17 cellular contexts compared by ENCODE assay signal in genomic region chr5:34698754-34699153, GRCh38. TPM values are rescaled to one million over a fixed set of nuclear protein-coding genes. Genes with fewer than 3 reads are reported as not detected.
DNase-seq lines count a peak whose midpoint lies in the region; ATAC-seq and TF ChIP-seq lines count a peak whose summit lies in the region.
"Had no signal": no experiment of that assay in that cellular context is flagged by ENCODE, and none has a peak within 500 bp of the region (broad histone marks: within the 10 kb centered on the region; RNA-seq: fewer than 3 reads in every experiment).

No MANE protein-coding gene starts in this region.

- H3K4me1 Mint-ChIP-seq in MCF 10A (ENCODE audit: insufficient read depth, unreplicated experiment): peaks cover 22% of the 10 kb centered on the region

- H3K79me2 ChIP-seq in mammary epithelial cell (ENCODE audit: insufficient read depth, low read length) (peaks cover 63% of the 10 kb centered on the region), trophoblast cell (ENCODE audit: control insufficient read depth, insufficient read depth, low read length, poor library complexity) (peaks cover 6% of the 10 kb centered on the region), SK-N-SH (ENCODE audit: insufficient read depth) (peaks cover 98% of the 10 kb centered on the region)

- in situ Hi-C loops in mammary epithelial cell (cut with MboI; ENCODE audit: low sequenced_read_pairs in 2 of 2): no loop called here

- dilution Hi-C loops in mammary epithelial cell (cut with HindIII; ENCODE audit: low sequenced_read_pairs): no loop called here

- no peak overlapping the region for H3K27ac ChIP-seq in mammary epithelial cell (ENCODE audit: insufficient read depth, low read depth, low read length)
- H3K27ac ChIP-seq in iPS-20b (ENCODE audit: low read length): peak overlapping the region; percentile 8
- no peak overlapping the region for H3K27ac ChIP-seq in trophoblast cell (ENCODE audit: low read depth, low read length)
- no peak overlapping the region for H3K27ac ChIP-seq in SK-N-SH (ENCODE audit: low read depth in 2 of 2, low read length in 1 of 2)
- H3K27ac ChIP-seq: BLaER1 had no signal

- H3K27me3 Mint-ChIP-seq in MCF 10A (ENCODE audit: insufficient read depth, unreplicated experiment): no peaks in the 10 kb centered on the region

- peak overlapping the region; percentile 41 for H3K4ac ChIP-seq in trophoblast cell (ENCODE audit: low read depth, low read length)

- no peak overlapping the region for H3K9ac ChIP-seq in mammary epithelial cell (ENCODE audit: insufficient read depth, low read length)
- no peak overlapping the region for H3K9ac ChIP-seq in iPS-20b (ENCODE audit: low read depth, low read length)
- H3K9ac ChIP-seq in trophoblast cell (ENCODE audit: low read length): no peak overlapping the region
- H3K9ac ChIP-seq in SK-N-SH: no peak overlapping the region
- H3K9ac ChIP-seq: BLaER1 had no signal

- H2AK5ac ChIP-seq in trophoblast cell (ENCODE audit: low read length): peak overlapping the region; percentile 84

- H3K4me1 ChIP-seq in mammary epithelial cell (ENCODE audit: insufficient read depth, low read length) (no peaks in the 10 kb centered on the region), iPS-20b (ENCODE audit: insufficient read depth, low read length) (peaks cover 42% of the 10 kb centered on the region), trophoblast cell (ENCODE audit: control insufficient read depth in 1 of 2, insufficient read depth in 2 of 2, low read length in 2 of 2) (peaks cover 10 to 23% of the 10 kb centered on the region in 2 experiments), SK-N-SH (ENCODE audit: control insufficient read depth in 1 of 2, insufficient read depth in 2 of 2, low read depth in 1 of 2, low read length in 1 of 2) (peaks cover 0 to 28% of the 10 kb centered on the region in 2 experiments; a peak in 2 of 4 replicates)

- 98% methylated on average over 5 of the region's 6 CpGs for WGBS in mammary epithelial cell (ENCODE audit: low coverage, missing lambda C conversion rate)
- no CpG with 5 or more reads among the region's 6 CpGs for WGBS in trophoblast cell (ENCODE audit: extremely low coverage, insufficient coverage, insufficient read length)
- WGBS in SK-N-SH (ENCODE audit: low lambda C conversion rate): 87% methylated on average over 6 of the region's 6 CpGs

- H3K27me3 ChIP-seq in mammary epithelial cell (ENCODE audit: insufficient read depth, low read length): no peaks in the 10 kb centered on the region
- no peaks in the 10 kb centered on the region for H3K27me3 ChIP-seq in iPS-20b (ENCODE audit: insufficient read depth, low read length)
- H3K27me3 ChIP-seq in trophoblast cell (ENCODE audit: insufficient read depth, low read length): no peaks in the 10 kb centered on the region
- H3K27me3 ChIP-seq in SK-N-SH (ENCODE audit: insufficient read depth): no peaks in the 10 kb centered on the region
- H3K27me3 ChIP-seq: BLaER1 had no signal

- peak overlapping the region; percentile 73 for H2BK12ac ChIP-seq in trophoblast cell (ENCODE audit: low read length)

- DNase-seq in MCF 10A (ENCODE audit: unreplicated experiment) (no peak), mammary epithelial cell (no peak), trophoblast cell (no peak), GM19238 (ENCODE audit: insufficient read length, low spot score) (no peak), SK-N-SH (no peak)
- DNase-seq in stimulated activated CD4-positive, alpha-beta T cell treated with anti-CD3 and anti-CD28 coated beads, Interleukin-4, amount 100 ng/mL, for 24 hours: no peak
- DNase-seq: EL, H9, NCI-H1048, NCI-H146, NCI-H2107, NCI-H345, NCI-H526 treated with DMSO at 0.1 percent for 48 hours, PC-3 had no signal

- intact Hi-C loops in MCF 10A (cut with micrococcal nuclease) (no loop called here), mammary epithelial cell (cut with micrococcal nuclease) (no loop called here)

- no TSS peak for BruUV-seq in MCF 10A (replicated peaks; lab: Mats Ljungman, UMichigan)
- BruUV-seq in mammary epithelial cell (replicated peaks; lab: Mats Ljungman, UMichigan): no TSS peak

- no peak for TF ChIP-seq EP300 in SK-N-SH (IDR thresholded peaks at IDR 0.05; ENCODE audit: borderline replicate concordance in 1 of 2, low read depth in 1 of 2, low read length in 1 of 2)

- H2AFZ ChIP-seq in mammary epithelial cell (ENCODE audit: low read depth, low read length) (no peak overlapping the region), trophoblast cell (ENCODE audit: insufficient read depth, low read length, poor library complexity) (no peak overlapping the region), SK-N-SH (ENCODE audit: low read depth) (no peak overlapping the region)

- no peak overlapping the region for H3K23ac ChIP-seq in trophoblast cell (ENCODE audit: low read length)

- peaks cover 15% of the 10 kb centered on the region for H3F3A ChIP-seq in SK-N-SH (replicated peaks; ENCODE audit: insufficient read depth)

- H3K9me3 ChIP-seq in mammary epithelial cell (replicated peaks; ENCODE audit: insufficient read depth, low read length) (no peaks in the 10 kb centered on the region), iPS-20b (ENCODE audit: insufficient read depth, low read depth, low read length) (no peaks in the 10 kb centered on the region), trophoblast cell (ENCODE audit: insufficient read depth, low read depth, low read length) (no peaks in the 10 kb centered on the region), SK-N-SH (no peaks in the 10 kb centered on the region)
- H3K9me3 ChIP-seq: BLaER1 had no signal

- no peaks in the 10 kb centered on the region for H3K9me3 Mint-ChIP-seq in MCF 10A (ENCODE audit: unreplicated experiment)
- H3K9me3 Mint-ChIP-seq: H9 had no signal

- peaks cover 11% of the 10 kb centered on the region for H3K79me1 ChIP-seq in trophoblast cell (ENCODE audit: low read length)

- no peak overlapping the region for H3K4me3 Mint-ChIP-seq in MCF 10A (ENCODE audit: unreplicated experiment)
- H3K4me3 Mint-ChIP-seq: H9 had no signal

- no peaks in the 10 kb centered on the region for H3K36me3 ChIP-seq in mammary epithelial cell (ENCODE audit: insufficient read depth, low read length)
- peaks cover 20% of the 10 kb centered on the region for H3K36me3 ChIP-seq in iPS-20b (ENCODE audit: insufficient read depth, low read depth, low read length)
- H3K36me3 ChIP-seq in trophoblast cell (ENCODE audit: control insufficient read depth in 1 of 2, insufficient read depth in 2 of 2, low read length in 2 of 2): peaks cover 0 to 3% of the 10 kb centered on the region in 2 experiments
- peaks cover 0 to 25% of the 10 kb centered on the region in 2 experiments for H3K36me3 ChIP-seq in SK-N-SH (replicated peaks in 1 of 2; ENCODE audit: control insufficient read depth in 1 of 2, insufficient read depth in 2 of 2, low read length in 1 of 2)

- no peak overlapping the region for H4K12ac ChIP-seq in trophoblast cell (ENCODE audit: low read depth, low read length)

- peak overlapping the region; percentile 64 for H4K91ac ChIP-seq in trophoblast cell (ENCODE audit: low read depth, low read length)

- no peaks in the 10 kb centered on the region for H3K36me3 Mint-ChIP-seq in MCF 10A (ENCODE audit: insufficient read depth, unreplicated experiment)

- H3K4me2 ChIP-seq in mammary epithelial cell (ENCODE audit: insufficient read depth, low read depth, low read length) (no peak overlapping the region), trophoblast cell (ENCODE audit: low read length) (no peak overlapping the region), SK-N-SH (no peak overlapping the region)
- H3K4me2 ChIP-seq: BLaER1 had no signal

- peak overlapping the region; percentile 35 for H2BK5ac ChIP-seq in trophoblast cell (ENCODE audit: low read depth, low read length, poor library complexity)

- peak overlapping the region; percentile 43 for H3K14ac ChIP-seq in trophoblast cell (ENCODE audit: low read length)

- POLR2A ChIA-PET in MCF 10A (lab: Yijun Ruan, JAX): interaction anchor here (1.2 kb wide), 1 partner anchor 12 kb away, joined by 3 read pairs; no protein-coding TSS in a partner anchor
- POLR2A ChIA-PET in SK-N-SH (lab: Yijun Ruan, JAX): no interaction called here

- no peaks in the 10 kb centered on the region for H3K9me2 ChIP-seq in SK-N-SH

- H4K20me1 ChIP-seq in mammary epithelial cell (ENCODE audit: insufficient read depth, low read length) (no peaks in the 10 kb centered on the region), SK-N-SH (ENCODE audit: insufficient read depth) (no peaks in the 10 kb centered on the region)
- H4K20me1 ChIP-seq: BLaER1 had no signal

- no peak overlapping the region for H4K8ac ChIP-seq in trophoblast cell (ENCODE audit: low read depth, low read length)

- peak overlapping the region; percentile 37 for H2BK120ac ChIP-seq in trophoblast cell (ENCODE audit: insufficient read depth, low read length, poor library complexity)

- TF ChIP-seq CTCF in MCF 10A (IDR thresholded peaks at IDR 0.05; ENCODE audit: unreplicated experiment): no peak
- TF ChIP-seq CTCF in mammary epithelial cell (conservative IDR thresholded peaks at IDR 0.05 in 1 of 2, IDR thresholded peaks at IDR 0.05 in 1 of 2; ENCODE audit: extremely low read depth in 1 of 2, insufficient read depth in 1 of 2, low read depth in 1 of 2, low read length in 2 of 2): no peak
- TF ChIP-seq CTCF in SK-N-SH (IDR thresholded peaks at IDR 0.05): no peak

- H3K27ac Mint-ChIP-seq in MCF 10A (ENCODE audit: low read depth, unreplicated experiment): peak overlapping the region; percentile 83

- CTCF ChIA-PET in MCF 10A (lab: Yijun Ruan, JAX) (interaction anchor here (1.3 kb wide), 1 partner anchor 12 kb away, joined by 3 read pairs; no protein-coding TSS in a partner anchor), mammary epithelial cell (lab: Charles Lee; ENCODE audit: low non-redundant PET) (no interaction called here), SK-N-SH (lab: Yijun Ruan, JAX) (no interaction called here)

- no peak for ATAC-seq in GM19463 (IDR thresholded peaks at IDR 0.05; ENCODE audit: unreplicated experiment)
- ATAC-seq: PC-3 had no signal

- H3K4me3 ChIP-seq in mammary epithelial cell (replicated peaks in 1 of 3; ENCODE audit: insufficient read depth in 1 of 3, low read depth in 2 of 3, low read length in 3 of 3) (no peak overlapping the region), iPS-20b (ENCODE audit: low read length) (no peak overlapping the region), trophoblast cell (ENCODE audit: low read depth, low read length) (no peak overlapping the region), SK-N-SH (ENCODE audit: low read depth in 2 of 2, low read length in 1 of 2) (no peak overlapping the region)
- H3K4me3 ChIP-seq: BLaER1 had no signal

- TF ChIP-seq RAD21 in SK-N-SH (IDR thresholded peaks at IDR 0.05; ENCODE audit: low read length): no peak

- H3K18ac ChIP-seq in trophoblast cell (ENCODE audit: low read length): peak overlapping the region; percentile 52

TF ChIP-seq in SK-N-SH, 30 proteins besides CTCF, POLR2A, EP300 and RAD21 (continues in another document):
- TF ChIP-seq ELF1 (IDR thresholded peaks at IDR 0.05): no peak

RNA-seq across cellular contexts. Expression of gene RAI14, which starts 42.6 kb away (rescaled TPM):
- total RNA-seq in MCF 10A (2022) (47.6 and 47.9 TPM in 2 replicates), mammary epithelial cell (100 to 1,000 TPM; 114 to 184 TPM)
- polyA plus RNA-seq in mammary epithelial cell (46.7 TPM), SK-N-SH (2012; rRNA removed) (53.2 and 59.5 TPM in 2 replicates)
- polyA minus RNA-seq in mammary epithelial cell: 258 TPM
- 251 and 256 TPM in 2 replicates for polyA plus RNA-seq in trophoblast cell (2013)
- polyA plus RNA-seq in SK-N-SH (2012; cell fraction: cytosol; rRNA removed): 59.7 and 67.7 TPM in 2 replicates
- 61.9 and 72.1 TPM in 2 replicates for polyA plus RNA-seq in SK-N-SH (2012; cell fraction: nucleus; rRNA removed)
